5 cellular contexts compared by ENCODE assay signal in the genomic region with DNA sequence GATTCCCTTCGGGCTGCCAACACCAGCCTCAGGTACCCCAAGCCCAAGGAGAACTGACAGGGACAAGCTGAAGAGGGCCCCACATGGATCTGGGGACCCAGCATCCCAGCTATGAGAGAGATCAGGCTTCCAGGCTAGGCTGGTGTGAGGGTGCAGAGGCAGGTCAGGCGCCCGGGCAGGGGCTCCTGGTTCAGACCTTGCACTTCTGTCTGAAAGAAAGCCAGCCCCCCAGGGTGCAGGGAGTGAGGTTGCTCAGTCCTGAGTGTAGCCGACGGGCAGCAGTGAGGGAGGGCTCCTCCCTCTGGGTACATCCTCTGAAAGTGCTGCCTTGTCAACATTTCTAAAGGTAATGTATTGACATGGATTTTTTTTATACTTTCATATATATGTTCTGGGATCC. TPM values are rescaled to one million over a fixed set of nuclear protein-coding genes. Genes with fewer than 3 reads are reported as not detected.
"Had no signal": no experiment of that assay in that cellular context is flagged by ENCODE, and none has a peak within 500 bp of the region (broad histone marks: within the 10 kb centered on the region; RNA-seq: fewer than 3 reads in every experiment).

No MANE protein-coding gene starts in this region.

- H3K4me2 ChIP-seq: GM23338 had no signal

- H3K27ac ChIP-seq: HL-60 had no signal

- H3K4me3 ChIP-seq: GM23338 had no signal

- DNase-seq: H9, HCEC 1CT had no signal

- ATAC-seq: GM23338 had no signal

- H2AFZ ChIP-seq: GM23338 had no signal

RNA-seq across cellular contexts. Expression of a gene that starts 33.1 kb away (rescaled TPM):
- polyA plus RNA-seq: IgD-negative memory B cell had no signal
